ENCODE assay signal across 28 cellular contexts in the genomic region with DNA sequence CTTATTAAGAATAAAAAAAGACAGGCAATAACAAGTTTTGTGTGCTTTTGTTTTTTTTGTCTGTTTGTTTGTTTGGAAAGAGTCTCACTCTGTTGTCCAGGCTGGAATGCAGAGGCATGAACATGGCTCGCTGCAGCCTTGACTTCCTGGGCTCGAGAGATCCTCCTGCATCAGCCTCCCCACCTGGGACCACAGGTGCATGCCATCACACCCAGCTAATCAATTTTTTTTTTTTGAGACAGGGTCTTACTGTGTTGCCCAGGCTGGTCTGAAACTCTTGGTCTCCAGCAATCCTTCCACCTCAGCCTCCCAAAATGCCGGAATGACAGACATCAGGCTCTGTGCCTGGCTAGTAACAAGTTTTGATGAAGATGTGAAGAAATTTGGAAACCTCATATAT.
DNase-seq lines count a peak whose midpoint lies in the region; ATAC-seq, FAIRE-seq and TF ChIP-seq lines count a peak whose summit lies in the region.
"Had no signal": no experiment of that assay in that cellular context is flagged by ENCODE, and none has a peak within 500 bp of the region (broad histone marks: within the 10 kb centered on the region; RNA-seq: fewer than 3 reads in every experiment).

No MANE protein-coding gene starts in this region.

- H3K9ac ChIP-seq in HepG2 (ENCODE audit: insufficient read depth, low read depth, low read length): no peak overlapping the region
- H3K9ac ChIP-seq: BLaER1 had no signal

- H3K36me3 Mint-ChIP-seq in WTC11 (no peaks in the 10 kb centered on the region), HFFc6 (ENCODE audit: low read depth) (no peaks in the 10 kb centered on the region)
- H3K36me3 Mint-ChIP-seq: CD14-positive monocyte; CD4-positive, alpha-beta memory T cell; CD4-positive, CD25-positive, alpha-beta regulatory T cell; CD8-positive, alpha-beta memory T cell had no signal

- no peak for ATAC-seq in WTC11
- ATAC-seq in HepG2: no peak
- ATAC-seq in left cardiac atrium: no peak
- ATAC-seq: GM12878 had no signal

- no peak for TF ChIP-seq CTCF in HEK293 (tag by site-specific recombination; IDR thresholded peaks at IDR 0.05)
- TF ChIP-seq CTCF in WTC11 (IDR thresholded peaks at IDR 0.05): no peak
- no peak for TF ChIP-seq CTCF in HepG2 (CRISPR knock-in tag; IDR thresholded peaks at IDR 0.05)
- no peak for TF ChIP-seq CTCF in stomach (IDR thresholded peaks at IDR 0.05)
- no peak for TF ChIP-seq CTCF in HFFc6 (IDR thresholded peaks at IDR 0.05)
- TF ChIP-seq CTCF in suprapubic skin (IDR thresholded peaks at IDR 0.05): no peak

- no peak overlapping the region for H3K4me3 Mint-ChIP-seq in WTC11
- H3K4me3 Mint-ChIP-seq in HFFc6: no peak overlapping the region
- H3K4me3 Mint-ChIP-seq: CD14-positive monocyte; CD4-positive, alpha-beta memory T cell; CD4-positive, CD25-positive, alpha-beta regulatory T cell; CD8-positive, alpha-beta memory T cell had no signal

- no peak overlapping the region for H3K4me2 ChIP-seq in HepG2 (ENCODE audit: low read depth, low read length)
- H3K4me2 ChIP-seq: BLaER1 had no signal

- in situ Hi-C loops in HepG2 (cut with HindIII; ENCODE audit: extremely low pct_ligation_motif_present, low pct_unique_long_range_greater_than_20kb): no loop called here

- no peak overlapping the region for H3K27ac ChIP-seq in HEK293 (ENCODE audit: extremely low read depth, low read depth, low read length)
- no peak overlapping the region for H3K27ac ChIP-seq in HepG2 (ENCODE audit: extremely low read length, insufficient read depth, low read length)
- no peak overlapping the region for H3K27ac ChIP-seq in stomach
- no peak overlapping the region for H3K27ac ChIP-seq in suprapubic skin
- H3K27ac ChIP-seq: BLaER1 had no signal

- peaks cover 4% of the 10 kb centered on the region; the same call in 1 of the 2 replicates for H3K4me1 ChIP-seq in HEK293 (ENCODE audit: control insufficient read depth, insufficient read depth, low read length)
- peaks cover 9% of the 10 kb centered on the region for H3K4me1 ChIP-seq in HepG2 (ENCODE audit: insufficient read depth, low read length)
- H3K4me1 ChIP-seq in stomach: peaks cover 0 to 1% (median 0%) of the 10 kb centered on the region in 4 donors
- no peaks in the 10 kb centered on the region for H3K4me1 ChIP-seq in suprapubic skin
- H3K4me1 ChIP-seq: BE2C had no signal

- no peak overlapping the region for H3K27ac Mint-ChIP-seq in WTC11
- H3K27ac Mint-ChIP-seq in HFFc6: no peak overlapping the region
- H3K27ac Mint-ChIP-seq: CD14-positive monocyte; CD4-positive, alpha-beta memory T cell; CD4-positive, CD25-positive, alpha-beta regulatory T cell; CD8-positive, alpha-beta memory T cell had no signal

- no peaks in the 10 kb centered on the region for H4K20me1 ChIP-seq in HepG2 (ENCODE audit: insufficient read depth, low read length)
- H4K20me1 ChIP-seq: BLaER1 had no signal

- H3K79me2 ChIP-seq in HepG2 (ENCODE audit: insufficient read depth, low read length): no peaks in the 10 kb centered on the region

- TF ChIP-seq RAD21 in HepG2 (CRISPR knock-in tag; IDR thresholded peaks at IDR 0.05): no peak

- H3K9me3 ChIP-seq in HEK293 (ENCODE audit: control insufficient read depth, insufficient read depth, low read depth, low read length): no peaks in the 10 kb centered on the region
- no peaks in the 10 kb centered on the region for H3K9me3 ChIP-seq in HepG2 (ENCODE audit: low read length)
- H3K9me3 ChIP-seq in stomach: no peaks in the 10 kb centered on the region
- H3K9me3 ChIP-seq in suprapubic skin: no peaks in the 10 kb centered on the region
- H3K9me3 ChIP-seq: BE2C, BLaER1 had no signal

- CTCF ChIA-PET in HEK293 (lab: Yijun Ruan, JAX) (interaction anchor here (0.6 kb wide), 1 partner anchor 69 kb away, joined by 4 read pairs; no protein-coding TSS in a partner anchor), WTC11 (lab: Charles Lee) (no interaction called here), HepG2 (lab: Yijun Ruan, JAX; ENCODE audit: low intra/inter-chr PET ratio, low total read pairs) (no interaction called here)

- H2AFZ ChIP-seq in HepG2 (ENCODE audit: low read length): no peak overlapping the region

- FAIRE-seq in HepG2 (lab: Jason Lieb, UNC): no peak
- FAIRE-seq: A204.1, GM12878, GM19239 had no signal

- intact Hi-C loops in HepG2 (cut with micrococcal nuclease; ENCODE audit: unreplicated experiment): no loop called here
- intact Hi-C loops in stomach (cut with DNase I; ENCODE audit: low total_unique reads): no loop called here
- intact Hi-C loops in left cardiac atrium (cut with DNase I): no loop called here

- DNase-seq in WTC11 (ENCODE audit: low spot score) (no peak), HepG2 (ENCODE audit: low spot score) (no peak), stomach (peak; percentile 9), HFFc6 (no peak), left cardiac atrium (no peak), SW480 (ENCODE audit: low spot score) (no peak), suprapubic skin (ENCODE audit: low spot score in 2 of 2) (no peak)
- DNase-seq: 8988T; ACHN; BE2C; C1 segment of cervical spinal cord; CD4-positive, alpha-beta memory T cell; CD4-positive, CD25-positive, alpha-beta regulatory T cell; CD8-positive, alpha-beta memory T cell; COR-L47; DMS 273 treated with DMSO at 0.1 percent for 48 hours; DMS153; DMS53; DMS79; DND-41; EL; GDM1 had no signal

- no peaks in the 10 kb centered on the region for H3K4me1 Mint-ChIP-seq in WTC11
- H3K4me1 Mint-ChIP-seq in HFFc6 (ENCODE audit: low read depth): no peaks in the 10 kb centered on the region

- TF ChIP-seq EP300 in HepG2 (IDR thresholded peaks at IDR 0.05; ENCODE audit: low read depth in 2 of 2, low read length in 2 of 2): no peak
- TF ChIP-seq EP300 in HepG2 (CRISPR knock-in tag; IDR thresholded peaks at IDR 0.05; ENCODE audit: borderline replicate concordance): no peak
- no peak for TF ChIP-seq EP300 in stomach (IDR thresholded peaks at IDR 0.05)
- no peak for TF ChIP-seq EP300 in suprapubic skin (IDR thresholded peaks at IDR 0.05)

- H3K4me3 ChIP-seq in HEK293 (ENCODE audit: low read depth, low read length) (no peak overlapping the region), HepG2 (replicated peaks in 1 of 3; ENCODE audit: insufficient read depth in 1 of 3, low read depth in 2 of 3, low read length in 3 of 3) (no peak overlapping the region), stomach (no peak overlapping the region), suprapubic skin (no peak overlapping the region)
- H3K4me3 ChIP-seq: BLaER1, GM12878 had no signal

- peaks cover 0 to 5% of the 10 kb centered on the region in 2 experiments; a peak in 2 of 5 replicates for H3K27me3 ChIP-seq in HepG2 (ENCODE audit: control insufficient read depth in 1 of 2, insufficient read depth in 2 of 2, low read length in 2 of 2)
- no peaks in the 10 kb centered on the region for H3K27me3 ChIP-seq in stomach
- H3K27me3 ChIP-seq in suprapubic skin: no peaks in the 10 kb centered on the region
- H3K27me3 ChIP-seq: BLaER1 had no signal

- H3K27me3 Mint-ChIP-seq in WTC11 (ENCODE audit: low read depth) (peaks cover 29% of the 10 kb centered on the region), HFFc6 (ENCODE audit: insufficient read depth) (peaks cover 15% of the 10 kb centered on the region)

- H3K36me3 ChIP-seq in HEK293 (ENCODE audit: control insufficient read depth in 2 of 2, insufficient read depth in 1 of 2, low read length in 2 of 2) (no peaks in the 10 kb centered on the region), HepG2 (replicated peaks in 1 of 2; ENCODE audit: control insufficient read depth in 1 of 2, insufficient read depth in 2 of 2, low read length in 2 of 2) (no peaks in the 10 kb centered on the region), stomach (no peaks in the 10 kb centered on the region), suprapubic skin (no peaks in the 10 kb centered on the region)
- H3K36me3 ChIP-seq: BE2C, BLaER1 had no signal

- POLR2A ChIA-PET in HEK293 (lab: Yijun Ruan, JAX): no interaction called here
- POLR2A ChIA-PET in WTC11 (lab: Charles Lee): no interaction called here
- POLR2A ChIA-PET in HepG2 (lab: Yijun Ruan, JAX): no interaction called here

- H3K9me3 Mint-ChIP-seq in WTC11 (no peaks in the 10 kb centered on the region), HFFc6 (no peaks in the 10 kb centered on the region)
- H3K9me3 Mint-ChIP-seq: CD14-positive monocyte; CD4-positive, alpha-beta memory T cell; CD8-positive, alpha-beta memory T cell had no signal

- 88% methylated on average over 3 of the region's 3 CpGs for WGBS in HepG2 (ENCODE audit: low lambda C conversion rate)
- 79 to 97% (median 90%) methylated on average over 3 of the region's 3 CpGs for WGBS in stomach, 5 donors
- WGBS in suprapubic skin: 85% methylated on average over 3 of the region's 3 CpGs

- TF ChIP-seq POLR2A in HepG2 (IDR thresholded peaks at IDR 0.05; ENCODE audit: insufficient read depth in 1 of 2, low read depth in 2 of 2, low read length in 2 of 2): no peak
- TF ChIP-seq POLR2A in stomach (IDR thresholded peaks at IDR 0.05): no peak
- no peak for TF ChIP-seq POLR2A in suprapubic skin (IDR thresholded peaks at IDR 0.05)

- no TSS peak for BruUV-seq in HepG2 (replicated peaks; lab: Mats Ljungman, UMichigan)

TF ChIP-seq in HEK293, 187 proteins besides CTCF, POLR2A, EP300 and RAD21 (continues in another document):
- TF ChIP-seq GFI1B (tag by site-specific recombination; IDR thresholded peaks at IDR 0.05) (no peak), ZNF600 (tag by site-specific recombination; IDR thresholded peaks at IDR 0.05) (no peak)

TF ChIP-seq in HepG2, 621 proteins besides CTCF, POLR2A, EP300 and RAD21:
- TF ChIP-seq ZNF121 (CRISPR knock-in tag; IDR thresholded peaks at IDR 0.05): 0 out of 2 replicates have a peak, but pooled peaks have one; percentile 40
- TF ChIP-seq HNRNPK (IDR thresholded peaks at IDR 0.05; ENCODE audit: low read depth, low read length, poor library complexity, severe bottlenecking): no peak

Comparison
In these comparisons a context has a peak if more than half of its experiments do, and no peak if none do; other contexts are left out.
1. Of the 63 proteins assayed by ChIP-seq in both HepG2 and HEK293: peak only in HepG2: none; only in HEK293: none; in both: ZNF121; in neither: 62.